33 cellular contexts compared by ENCODE assay signal in genomic region chr2:236393101-236393500, GRCh38.
"Had no signal": no experiment of that assay in that cellular context is flagged by ENCODE, and none has a peak within 500 bp of the region (broad histone marks: within the 10 kb centered on the region; RNA-seq: fewer than 3 reads in every experiment).

No MANE protein-coding gene starts in this region.

- H3K27me3 Mint-ChIP-seq: activated CD4-positive, alpha-beta memory T cell treated with anti-CD3 and anti-CD28 coated beads for 36 hours had no signal

- H3K9me3 Mint-ChIP-seq: activated B cell treated with CpG ODN at 0.5 μM for 24 hours; activated CD4-positive, alpha-beta memory T cell treated with anti-CD3 and anti-CD28 coated beads for 36 hours; activated naive CD4-positive, alpha-beta T cell treated with anti-CD3 and anti-CD28 coated beads for 36 hours; activated naive CD4-positive, alpha-beta T cell treated with anti-CD3 and anti-CD28 coated beads, Interleukin-2, amount 50 U/mL, for 72 hours; activated T-cell treated with anti-CD3 and anti-CD28 coated beads, Interleukin-2, amount 50 U/mL, for 4 hours; activated T-helper 1 cell treated with anti-CD3 and anti-CD28 coated beads, Interleukin-12 subunit alpha, Interleukin-12 subunit beta, Interleukin-2, Interleukin-4 antibody, amounts not matched to agents 30 ng/mL and 10 ng/mL and 1 ng/mL, durations not matched to agents 14 hours and 24 hours and 36 hours; T-cell had no signal

- H3K4me3 ChIP-seq: adrenal gland, body of pancreas, breast epithelium had no signal

- H3K9ac ChIP-seq: KMS-11 had no signal

- H3K4me1 Mint-ChIP-seq: activated B cell treated with CpG ODN at 0.5 μM for 24 hours, T-cell had no signal

- H3K27ac Mint-ChIP-seq: activated B cell treated with CpG ODN at 0.5 μM for 24 hours; activated CD4-positive, alpha-beta memory T cell treated with anti-CD3 and anti-CD28 coated beads for 36 hours; activated naive CD4-positive, alpha-beta T cell treated with anti-CD3 and anti-CD28 coated beads for 36 hours; activated naive CD4-positive, alpha-beta T cell treated with anti-CD3 and anti-CD28 coated beads, Interleukin-2, amount 50 U/mL, for 72 hours; activated T-helper 1 cell treated with anti-CD3 and anti-CD28 coated beads, Interleukin-12 subunit alpha, Interleukin-12 subunit beta, Interleukin-2, Interleukin-4 antibody, amounts not matched to agents 30 ng/mL and 10 ng/mL and 1 ng/mL, durations not matched to agents 14 hours and 24 hours and 36 hours; T-cell had no signal

- H3K9me3 ChIP-seq: adrenal gland, body of pancreas, breast epithelium had no signal

- DNase-seq: activated B cell treated with CpG ODN at 0.5 μM for 24 hours; activated CD4-positive, alpha-beta memory T cell treated with anti-CD3 and anti-CD28 coated beads for 36 hours; activated CD4-positive, alpha-beta T cell treated with anti-CD3 and anti-CD28 coated beads for 48 hours; activated CD4-positive, CD25-positive, alpha-beta regulatory T cell treated with anti-CD3 and anti-CD28 coated beads, Interleukin-2, amount 50 U/mL, for 72 hours; activated CD8-positive, alpha-beta memory T cell treated with anti-CD3 and anti-CD28 coated beads, Interleukin-2, amount 50 U/mL, for 4 hours; activated gamma-delta T cell treated with Interleukin-2 at 50 U/mL for 16 hours; activated naive CD4-positive, alpha-beta T cell treated with anti-CD3 and anti-CD28 coated beads for 36 hours; activated T-cell treated with anti-CD3 and anti-CD28 coated beads for 4 hours; activated T-cell treated with anti-CD3 and anti-CD28 coated beads, Interleukin-2, amount 50 U/mL, for 4 hours; adrenal gland; body of pancreas; MM.1S; MV-4-11; NCI-H1092; NCI-H1436 treated with DMSO at 0.1 percent for 48 hours; NCI-H187; NCI-H2029 treated with DMSO at 0.1 percent for 48 hours; NCI-H2107; NCI-H2171 treated with DMSO at 0.1 percent for 48 hours; NCI-H345; NCI-H524 treated with DMSO at 0.1 percent for 48 hours; RPMI8226; SIG-M5; T-cell; T-helper 2 cell; T-helper 9 cell had no signal

- H3K27ac ChIP-seq: adrenal gland, body of pancreas, breast epithelium, KMS-11, VCaP had no signal

- H3K27me3 ChIP-seq: adrenal gland, body of pancreas, breast epithelium had no signal

- H3K36me3 ChIP-seq: adrenal gland, breast epithelium had no signal

- H3K4me3 Mint-ChIP-seq: activated B cell treated with CpG ODN at 0.5 μM for 24 hours; activated CD4-positive, alpha-beta memory T cell treated with anti-CD3 and anti-CD28 coated beads for 36 hours; activated naive CD4-positive, alpha-beta T cell treated with anti-CD3 and anti-CD28 coated beads for 36 hours; activated T-cell treated with anti-CD3 and anti-CD28 coated beads, Interleukin-2, amount 50 U/mL, for 4 hours; activated T-helper 1 cell treated with anti-CD3 and anti-CD28 coated beads, Interleukin-12 subunit alpha, Interleukin-12 subunit beta, Interleukin-2, Interleukin-4 antibody, amounts not matched to agents 30 ng/mL and 10 ng/mL and 1 ng/mL, durations not matched to agents 14 hours and 24 hours and 36 hours; T-cell had no signal

- H3K36me3 Mint-ChIP-seq: activated CD4-positive, alpha-beta memory T cell treated with anti-CD3 and anti-CD28 coated beads for 36 hours; activated naive CD4-positive, alpha-beta T cell treated with anti-CD3 and anti-CD28 coated beads, Interleukin-2, amount 50 U/mL, for 72 hours had no signal

- H3K4me1 ChIP-seq: adrenal gland, body of pancreas, breast epithelium had no signal

- ATAC-seq: activated naive CD4-positive, alpha-beta T cell treated with anti-CD3 and anti-CD28 coated beads, Interleukin-2, amount 50 U/mL, for 72 hours; activated T-cell treated with anti-CD3 and anti-CD28 coated beads, Interleukin-2, amount 50 U/mL, for 4 hours; body of pancreas; Panc1; SK-N-SH treated with all-trans-retinoic acid at 6 μM for 48 hours; T-cell had no signal

- H3K4me2 ChIP-seq: KMS-11 had no signal
